10 cellular contexts compared by ENCODE assay signal in genomic region chr17:6548578-6549330, GRCh38. TPM values are rescaled to one million over a fixed set of nuclear protein-coding genes. Genes with fewer than 3 reads are reported as not detected.
DNase-seq lines count a peak whose midpoint lies in the region; ATAC-seq and TF ChIP-seq lines count a peak whose summit lies in the region.
"Had no signal": no experiment of that assay in that cellular context is flagged by ENCODE, and none has a peak within 500 bp of the region (broad histone marks: within the 10 kb centered on the region; RNA-seq: fewer than 3 reads in every experiment).

No MANE protein-coding gene starts in this region.

- 0 out of 2 replicates have a peak overlapping the region, but pooled peaks have one; percentile 40 for H3K9ac ChIP-seq in BLaER1

- H3K9me3 Mint-ChIP-seq in T-helper 2 cell treated with Interferon-gamma antibody and Interleukin-4, amounts not matched to agents 5 μg/mL and 100 μg/mL, for 36 hours = no peaks in the 10 kb centered on the region

- H3K4me3 ChIP-seq in BLaER1 (no peak overlapping the region), right atrium auricular region (peak overlapping the region in 1 of 2 donors; percentile 3)
- H3K4me3 ChIP-seq: skin epidermis had no signal

- no peak for TF ChIP-seq CTCF in right atrium auricular region (IDR thresholded peaks at IDR 0.05)

- H3K27ac Mint-ChIP-seq in T-helper 2 cell treated with Interferon-gamma antibody and Interleukin-4, amounts not matched to agents 5 μg/mL and 100 μg/mL, for 36 hours = peak overlapping the region; percentile 45

- no peaks in the 10 kb centered on the region for H3K9me3 ChIP-seq in BLaER1
- H3K9me3 ChIP-seq in right atrium auricular region = no peaks in the 10 kb centered on the region

- no peak for DNase-seq in T-helper 2 cell treated with Interferon-gamma antibody and Interleukin-4, amounts not matched to agents 5 μg/mL and 100 μg/mL, for 36 hours (ENCODE audit: low spot score)
- DNase-seq in right atrium auricular region (ENCODE audit: low spot score) = no peak
- DNase-seq in NCI-H2171 treated with DMSO at 0.1 percent for 48 hours (lab: John Stamatoyannopoulos, UW) = no peak
- no peak for DNase-seq in NK-92 treated with Interleukin-12 subunit alpha and Interleukin-12 subunit beta, amount 100 ng/mL, for 24 hours (lab: John Stamatoyannopoulos, UW)
- DNase-seq: NCI-H1105 had no signal

- H3K27me3 ChIP-seq in BLaER1 = peaks cover 16% of the 10 kb centered on the region
- H3K27me3 ChIP-seq in right atrium auricular region = no peaks in the 10 kb centered on the region

- ATAC-seq in GM19438 (IDR thresholded peaks at IDR 0.05; ENCODE audit: low read depth, unreplicated experiment) (peak; percentile 74), GM19395 (IDR thresholded peaks at IDR 0.05; ENCODE audit: unreplicated experiment) (no peak), GM18505 (IDR thresholded peaks at IDR 0.05; ENCODE audit: unreplicated experiment) (no peak)

- H3K36me3 ChIP-seq in BLaER1 (no peaks in the 10 kb centered on the region), right atrium auricular region (no peaks in the 10 kb centered on the region)

- H3K4me2 ChIP-seq in BLaER1 = peak overlapping the region; percentile 85

- H3K4me1 Mint-ChIP-seq in T-helper 2 cell treated with Interferon-gamma antibody and Interleukin-4, amounts not matched to agents 5 μg/mL and 100 μg/mL, for 36 hours (ENCODE audit: low read depth) = peaks cover 9% of the 10 kb centered on the region

- peaks cover 7% of the 10 kb centered on the region for H3K27me3 Mint-ChIP-seq in T-helper 2 cell treated with Interferon-gamma antibody and Interleukin-4, amounts not matched to agents 5 μg/mL and 100 μg/mL, for 36 hours (ENCODE audit: low read depth)

- TF ChIP-seq POLR2A in GM18505 (IDR thresholded peaks at IDR 0.05; ENCODE audit: borderline replicate concordance, extremely low read depth, insufficient read depth, insufficient read length) = no peak

- H4K20me1 ChIP-seq in BLaER1 = no peaks in the 10 kb centered on the region; the same call in 1 of the 2 replicates

- H3K4me1 ChIP-seq in BLaER1 = peaks cover 57% of the 10 kb centered on the region
- peaks cover 0 to 20% of the 10 kb centered on the region in 2 donors for H3K4me1 ChIP-seq in right atrium auricular region

- no peaks in the 10 kb centered on the region for H3K36me3 Mint-ChIP-seq in T-helper 2 cell treated with Interferon-gamma antibody and Interleukin-4, amounts not matched to agents 5 μg/mL and 100 μg/mL, for 36 hours (ENCODE audit: low read depth)

- H3K27ac ChIP-seq in BLaER1 (no peak overlapping the region), right atrium auricular region (peak overlapping the region; percentile 39 to 40)

- H3K4me3 Mint-ChIP-seq in T-helper 2 cell treated with Interferon-gamma antibody and Interleukin-4, amounts not matched to agents 5 μg/mL and 100 μg/mL, for 36 hours = peak overlapping the region; percentile 54

RNA-seq across cellular contexts. Expression of gene PITPNM3, which starts 7.6 kb away (rescaled TPM):
- total RNA-seq in right atrium auricular region = 1 to 10 TPM in 1 of 2 donors, under 1 TPM in 1; 0.56 to 1.2 TPM
